Comparison of ENCODE assay signal across 8 cellular contexts in the genomic region with DNA sequence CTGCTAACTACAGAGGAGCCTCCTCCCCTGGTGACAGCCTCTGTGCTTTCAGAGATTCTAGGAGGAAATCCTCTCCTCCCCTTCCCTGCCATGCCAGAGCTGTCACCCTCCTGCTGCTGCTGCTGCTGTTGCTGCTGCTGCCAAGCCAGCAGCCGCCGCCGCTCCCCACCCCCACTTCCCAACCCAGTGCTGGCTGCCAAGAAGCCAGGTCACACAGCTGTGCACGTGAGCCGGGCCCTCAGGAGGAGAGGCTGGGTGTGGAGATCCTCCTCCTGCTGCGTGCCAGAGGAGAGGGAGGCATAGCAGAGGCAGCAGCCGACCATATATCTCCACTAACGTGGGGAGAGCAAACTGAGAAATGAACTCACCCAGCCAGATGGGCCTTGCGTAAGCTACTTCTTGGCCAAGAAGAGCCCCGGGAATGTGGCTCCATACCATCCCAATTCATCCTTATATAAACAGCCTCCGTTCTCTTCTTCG. TPM values are rescaled to one million over a fixed set of nuclear protein-coding genes. Genes with fewer than 3 reads are reported as not detected.
DNase-seq lines count a peak whose midpoint lies in the region; ATAC-seq, FAIRE-seq and TF ChIP-seq lines count a peak whose summit lies in the region.

No MANE protein-coding gene starts in this region.

- no peak overlapping the region for H3K4me3 ChIP-seq in fibroblast of the aortic adventitia (ENCODE audit: low read depth, low read length)

- intact Hi-C loops in natural killer cell (cut with micrococcal nuclease), result no loop called here

- no peaks in the 10 kb centered on the region for H3K27me3 Mint-ChIP-seq in natural killer cell (ENCODE audit: low read depth in 2 of 2)

- no peak overlapping the region for H3K4me3 Mint-ChIP-seq in natural killer cell

- H3K27ac Mint-ChIP-seq in natural killer cell, result no peak overlapping the region

- peaks cover 0 to 5% of the 10 kb centered on the region in 2 donors for H3K4me1 Mint-ChIP-seq in natural killer cell

- ATAC-seq in natural killer cell, result no peak

- no peak for TF ChIP-seq CTCF in fibroblast of the aortic adventitia (IDR thresholded peaks at IDR 0.05; ENCODE audit: insufficient read depth, low read length)
- TF ChIP-seq CTCF in natural killer cell (IDR thresholded peaks at IDR 0.05), result no peak

- FAIRE-seq in RCC 7860 (lab: Jason Lieb, UNC) (no peak), GM12891 (lab: Jason Lieb, UNC) (no peak)

- H3K36me3 Mint-ChIP-seq in natural killer cell, result peaks cover 7% of the 10 kb centered on the region

- H3K9me3 Mint-ChIP-seq in natural killer cell, result no peaks in the 10 kb centered on the region

- DNase-seq in DMS153 (lab: John Stamatoyannopoulos, UW), result peak; percentile 76
- DNase-seq in RCC 7860 (ENCODE audit: low spot score), result peak; percentile 25
- DNase-seq in fibroblast of the aortic adventitia (ENCODE audit: low read depth), result peak; percentile 99
- DNase-seq in nucleus accumbens (lab: John Stamatoyannopoulos, UW), result peak in 55 of 56 donors; percentile 31 to 93 (median 82)
- no peak for DNase-seq in germinal center (ENCODE audit: low spot score)
- DNase-seq in natural killer cell, result no peak
- DNase-seq in activated naive CD4-positive, alpha-beta T cell treated with anti-CD3 and anti-CD28 coated beads, Interleukin-2, amount 50 U/mL, for 16 hours, result no peak
- DNase-seq in GM12891 (ENCODE audit: insufficient read length, low spot score), result no peak

- TF ChIP-seq POLR2A in GM12891 (IDR thresholded peaks at IDR 0.05; ENCODE audit: low read depth, low read length), result no peak

TF ChIP-seq in GM12891, 5 proteins besides CTCF, POLR2A, EP300 and RAD21:
- TF ChIP-seq POU2F2 (IDR thresholded peaks at IDR 0.05; ENCODE audit: low read depth, low read length), result no peak
- TF ChIP-seq TAF1 (IDR thresholded peaks at IDR 0.05; ENCODE audit: low read depth, low read length), result no peak
- no peak for TF ChIP-seq PAX5 (IDR thresholded peaks at IDR 0.05; ENCODE audit: insufficient read depth, low read length, severe bottlenecking)
- TF ChIP-seq SPI1 (IDR thresholded peaks at IDR 0.05; ENCODE audit: low read depth, low read length), result no peak
- TF ChIP-seq POLR2AphosphoS5 (IDR thresholded peaks at IDR 0.05; ENCODE audit: low read depth, low read length), result no peak

RNA-seq across cellular contexts. Expression of gene CRY2, which starts 12.4 kb away (rescaled TPM):
- total RNA-seq in fibroblast of the aortic adventitia (ENCODE audit: low replicate concordance), result 12.6 and 19.6 TPM in 2 replicates
- 100 to 1,000 TPM; 124 to 214 (median 141) TPM for total RNA-seq in natural killer cell
- 5.2 TPM for polyA plus RNA-seq in GM12891 (2012; ENCODE audit: low read depth, missing spikeins)

RNA-seq across cellular contexts. Expression of gene MAPK8IP1, which starts 25.8 kb away (rescaled TPM):
- 8.0 and 8.1 TPM in 2 replicates for total RNA-seq in fibroblast of the aortic adventitia (ENCODE audit: low replicate concordance)
- 10 to 100 TPM in 2 of 3 donors, 1 to 10 TPM in 1; 9.7 to 21.5 (median 13.9) TPM for total RNA-seq in natural killer cell
- 0.26 TPM for polyA plus RNA-seq in GM12891 (2012; ENCODE audit: low read depth, missing spikeins)

RNA-seq across cellular contexts. Expression of gene FREY1, which starts 47.4 kb away (rescaled TPM):
- total RNA-seq in fibroblast of the aortic adventitia (ENCODE audit: low replicate concordance) (1.6 TPM in 1 of 2 replicates, not detected in the other), natural killer cell (1 to 10 TPM; 3.7 to 6.8 (median 3.9) TPM)
- polyA plus RNA-seq in GM12891 (2012; ENCODE audit: low read depth, missing spikeins), result not detected

RNA-seq across cellular contexts. Expression of gene SLC35C1, which starts 54.8 kb away (rescaled TPM):
- total RNA-seq in fibroblast of the aortic adventitia (ENCODE audit: low replicate concordance) (2.7 and 6.2 TPM in 2 replicates), natural killer cell (10 to 100 TPM in 1 of 3 donors, 1 to 10 TPM in 2; 7.1 to 11.9 (median 9.5) TPM)
- 4.0 TPM for polyA plus RNA-seq in GM12891 (2012; ENCODE audit: low read depth, missing spikeins)

RNA-seq across cellular contexts. Expression of gene PEX16, which starts 58.0 kb away (rescaled TPM):
- total RNA-seq in fibroblast of the aortic adventitia (ENCODE audit: low replicate concordance) (14.6 and 24.0 TPM in 2 replicates), natural killer cell (10 to 100 TPM; 61.3 to 75.8 (median 67.6) TPM)
- 30.0 TPM for polyA plus RNA-seq in GM12891 (2012; ENCODE audit: low read depth, missing spikeins)

Comparison
In these comparisons a context has a peak if more than half of its experiments do, and no peak if none do; other contexts are left out.
1. DNase-seq: peak in DMS153 (single experiment), RCC 7860 (single experiment), fibroblast of the aortic adventitia (single experiment) and nucleus accumbens (55 of 56); none in germinal center (single experiment), natural killer cell (single experiment), activated naive CD4-positive, alpha-beta T cell treated with anti-CD3 and anti-CD28 coated beads, Interleukin-2, amount 50 U/mL, for 16 hours (single experiment) and GM12891 (single experiment).